In the genomic region with DNA sequence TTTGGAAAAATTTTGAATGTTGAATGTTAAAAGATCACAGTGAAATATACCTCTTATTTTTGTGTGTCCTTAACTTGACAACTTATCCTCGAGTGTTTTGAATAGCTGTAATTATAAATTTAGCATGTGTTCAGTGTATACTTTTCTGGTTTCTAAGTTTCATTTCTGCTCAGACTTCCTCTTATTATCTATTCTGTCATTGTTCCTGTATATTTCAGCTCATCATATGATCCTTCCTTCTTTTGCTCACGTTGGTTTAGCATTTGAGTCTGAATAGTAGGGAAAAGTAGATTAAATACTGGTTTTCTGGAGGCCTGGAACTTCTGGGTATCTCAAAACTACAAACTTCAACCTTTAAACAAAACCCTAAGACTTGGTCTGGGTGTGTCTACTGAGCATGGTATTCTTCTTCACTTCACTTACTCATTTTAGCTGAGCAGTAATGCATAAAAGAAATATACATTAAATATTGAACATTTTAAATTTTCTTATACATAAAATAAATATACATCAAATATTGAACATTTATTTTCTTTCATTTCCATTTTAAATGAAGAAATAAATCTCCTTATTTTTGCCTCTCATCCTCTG, we compare ENCODE assay signal across 9 cellular contexts. TPM values are rescaled to one million over a fixed set of nuclear protein-coding genes. Genes with fewer than 3 reads are reported as not detected.
A peak's percentile ranks its signal among the peaks of the same experiment; 100 is the strongest.
DNase-seq lines count a peak whose midpoint lies in the region; ATAC-seq, FAIRE-seq and TF ChIP-seq lines count a peak whose summit lies in the region.
"Had no signal": no experiment of that assay in that cellular context is flagged by ENCODE, and none has a peak within 500 bp of the region (broad histone marks: within the 10 kb centered on the region; RNA-seq: fewer than 3 reads in every experiment).

No MANE protein-coding gene starts in this region.

- no peaks in the 10 kb centered on the region for H3K36me3 Mint-ChIP-seq in activated B cell treated with CpG ODN at 0.5 μM for 24 hours (ENCODE audit: low read depth)

- CTCF ChIA-PET in activated B cell treated with CpG ODN at 0.5 μM for 24 hours (lab: Charles Lee): interaction anchor here (0.9 to 1.6 kb wide), 3 partner anchors 13 to 135 kb away, joined by 3 read pairs; no protein-coding TSS in a partner anchor

- DNase-seq in D721Med (ENCODE audit: insufficient read length, low spot score): no peak
- no peak for DNase-seq in activated B cell treated with CpG ODN at 0.5 μM for 24 hours
- no peak for DNase-seq in left colon
- DNase-seq in T-helper 2 cell: no peak
- DNase-seq in DMS153 (lab: John Stamatoyannopoulos, UW): no peak
- DNase-seq in GM19238 (ENCODE audit: insufficient read length, low spot score): no peak
- DNase-seq: NCI-H446 had no signal

- H3K9me3 Mint-ChIP-seq in activated B cell treated with CpG ODN at 0.5 μM for 24 hours: peaks cover 7% of the 10 kb centered on the region

- no peaks in the 10 kb centered on the region for H3K27me3 Mint-ChIP-seq in activated B cell treated with CpG ODN at 0.5 μM for 24 hours

- peak overlapping the region; percentile 62 for H3K4me3 Mint-ChIP-seq in activated B cell treated with CpG ODN at 0.5 μM for 24 hours

- TF ChIP-seq CTCF in D721Med (IDR thresholded peaks at IDR 0.05; ENCODE audit: insufficient read depth, missing control alignments) (no peak), activated B cell treated with CpG ODN at 0.5 μM for 24 hours (IDR thresholded peaks at IDR 0.05) (no peak)

- POLR2A ChIA-PET in activated B cell treated with CpG ODN at 0.5 μM for 24 hours (lab: Charles Lee): interaction anchor here (0.7 to 1.8 kb wide), 10 partner anchors 8 to 138 kb away, joined by 3 to 15 read pairs (median 4); no protein-coding TSS in a partner anchor

- H3K27ac Mint-ChIP-seq in activated B cell treated with CpG ODN at 0.5 μM for 24 hours: peak overlapping the region; percentile 92

- FAIRE-seq in D721Med (lab: Jason Lieb, UNC): peak; percentile 95

- peaks cover 66% of the 10 kb centered on the region for H3K4me1 Mint-ChIP-seq in activated B cell treated with CpG ODN at 0.5 μM for 24 hours

- intact Hi-C loops in activated B cell treated with CpG ODN at 0.5 μM for 24 hours (cut with micrococcal nuclease) (loop anchor here (1.0 kb wide), 4 partner anchors 8 to 78 kb away; no protein-coding TSS in a partner anchor), left colon (cut with DNase I, micrococcal nuclease) (no loop called here)

- ATAC-seq in GM19455 (IDR thresholded peaks at IDR 0.05; ENCODE audit: unreplicated experiment): peak; percentile 88
- ATAC-seq in HG03342 (IDR thresholded peaks at IDR 0.05; ENCODE audit: unreplicated experiment): peak; percentile 83
- ATAC-seq in activated B cell treated with CpG ODN at 0.5 μM for 24 hours (ENCODE audit: low read depth): peak; percentile 85
- ATAC-seq in left colon: no peak

RNA-seq across cellular contexts. Expression of a gene that starts 3.3 kb away (rescaled TPM):
- total RNA-seq in activated B cell treated with CpG ODN at 0.5 μM for 24 hours (not detected in 2 replicates), left colon (not detected)
